Comparison of ENCODE assay signal across 11 cellular contexts in genomic region chr4:80075995-80076394, GRCh38.
"Had no signal": no experiment of that assay in that cellular context is flagged by ENCODE, and none has a peak within 500 bp of the region (broad histone marks: within the 10 kb centered on the region; RNA-seq: fewer than 3 reads in every experiment).

No MANE protein-coding gene starts in this region.

- H3K27me3 ChIP-seq: suprapubic skin had no signal

- H3K36me3 ChIP-seq: suprapubic skin had no signal

- H3K9me3 Mint-ChIP-seq: activated naive CD4-positive, alpha-beta T cell treated with anti-CD3 and anti-CD28 coated beads for 36 hours had no signal

- H3K4me3 Mint-ChIP-seq: activated naive CD4-positive, alpha-beta T cell treated with anti-CD3 and anti-CD28 coated beads for 36 hours had no signal

- ATAC-seq: esophagus mucosa, left lobe of liver had no signal

- DNase-seq: activated CD4-positive, alpha-beta T cell treated with anti-CD3 and anti-CD28 coated beads for 4 hours; activated CD8-positive, alpha-beta memory T cell treated with anti-CD3 and anti-CD28 coated beads, Interleukin-2, amount 50 U/mL, for 48 hours; activated naive CD4-positive, alpha-beta T cell treated with anti-CD3 and anti-CD28 coated beads for 36 hours; caudate nucleus; mammary epithelial cell; naive B cell; stimulated activated naive CD4-positive, alpha-beta T cell; trophoblast cell had no signal

- H3K9me3 ChIP-seq: suprapubic skin had no signal

- H3K27ac ChIP-seq: suprapubic skin had no signal

- H3K4me3 ChIP-seq: suprapubic skin had no signal

- H3K27ac Mint-ChIP-seq: activated naive CD4-positive, alpha-beta T cell treated with anti-CD3 and anti-CD28 coated beads for 36 hours had no signal
